In genomic region chr16:762049-762513, GRCh38 we compare ENCODE assay signal across 13 cellular contexts. TPM values are rescaled to one million over a fixed set of nuclear protein-coding genes. Genes with fewer than 3 reads are reported as not detected.
DNase-seq lines count a peak whose midpoint lies in the region; ATAC-seq and TF ChIP-seq lines count a peak whose summit lies in the region.
"Had no signal": no experiment of that assay in that cellular context is flagged by ENCODE, and none has a peak within 500 bp of the region (broad histone marks: within the 10 kb centered on the region; RNA-seq: fewer than 3 reads in every experiment).

No MANE protein-coding gene starts in this region.

- TF ChIP-seq CTCF in Panc1 (IDR thresholded peaks at IDR 0.05) = no peak
- no peak for TF ChIP-seq CTCF in foreskin keratinocyte (conservative IDR thresholded peaks at IDR 0.05)
- TF ChIP-seq CTCF in type B pancreatic cell (conservative IDR thresholded peaks at IDR 0.05) = no peak

- BruUV-seq in Panc1 (replicated peaks; lab: Mats Ljungman, UMichigan) = no TSS peak

- H3K27ac ChIP-seq in Panc1 (ENCODE audit: low read length) = no peak overlapping the region
- H3K27ac ChIP-seq in foreskin keratinocyte = peak overlapping the region; percentile 88
- H3K27ac ChIP-seq: Peyer's patch had no signal

- H3K9me3 ChIP-seq in Panc1 (ENCODE audit: control insufficient read depth, insufficient read depth, low read depth, low read length) = no peaks in the 10 kb centered on the region
- H3K9me3 ChIP-seq: Peyer's patch had no signal

- H3K27me3 Mint-ChIP-seq in type B pancreatic cell = peaks cover 3% of the 10 kb centered on the region

- H3K4me1 Mint-ChIP-seq in type B pancreatic cell (ENCODE audit: unreplicated experiment) = peaks cover 6% of the 10 kb centered on the region

- in situ Hi-C loops in Panc1 (cut with HindIII; ENCODE audit: low pct_unique_long_range_greater_than_20kb, low sequenced_read_pairs) = no loop called here

- peaks cover 18% of the 10 kb centered on the region for H3K4me1 ChIP-seq in Panc1 (ENCODE audit: control insufficient read depth, insufficient read depth, low read length)
- H3K4me1 ChIP-seq in foreskin keratinocyte = peaks cover 20% of the 10 kb centered on the region
- H3K4me1 ChIP-seq: Peyer's patch had no signal

- H3K4me3 ChIP-seq in Panc1 (ENCODE audit: low read depth in 2 of 2, low read length in 2 of 2) = no peak overlapping the region
- H3K4me3 ChIP-seq: Peyer's patch had no signal

- DNase-seq in Panc1 (ENCODE audit: low read depth, low spot score) (no peak), foreskin keratinocyte (no peak), type B pancreatic cell (ENCODE audit: extremely low spot score, unreplicated experiment) (peak; percentile 68), HPDE6-E6E7 (ENCODE audit: extremely low spot score) (no peak)
- DNase-seq: DMS 273 treated with DMSO at 0.1 percent for 48 hours, Kasumi-1, NCI-H1417, NCI-H1930, NCI-H2171 treated with DMSO at 0.1 percent for 48 hours, Peyer's patch, SHP77 treated with DMSO at 0.1 percent for 48 hours had no signal

- intact Hi-C loops in Panc1 (cut with micrococcal nuclease; ENCODE audit: unreplicated experiment) = no loop called here

- no peak overlapping the region for H3K4me3 Mint-ChIP-seq in type B pancreatic cell

- H3K36me3 Mint-ChIP-seq in type B pancreatic cell = no peaks in the 10 kb centered on the region

- POLR2A ChIA-PET in Panc1 (lab: Charles Lee) = no interaction called here

- H3K27me3 ChIP-seq in Panc1 (ENCODE audit: control insufficient read depth, insufficient read depth, low read length) (no peaks in the 10 kb centered on the region), foreskin keratinocyte (no peaks in the 10 kb centered on the region)
- H3K27me3 ChIP-seq: Peyer's patch had no signal

- H3K9me3 Mint-ChIP-seq in type B pancreatic cell = no peaks in the 10 kb centered on the region

- H3K27ac Mint-ChIP-seq in type B pancreatic cell = no peak overlapping the region

- ATAC-seq in Panc1 (peak; percentile 16; the same call in 1 of the 2 replicates), foreskin keratinocyte (no peak), GM21367 (IDR thresholded peaks at IDR 0.05; ENCODE audit: unreplicated experiment) (no peak)

- CTCF ChIA-PET in Panc1 (lab: Charles Lee) = no interaction called here

- H3K36me3 ChIP-seq in Panc1 (ENCODE audit: control insufficient read depth, insufficient read depth, low read length) = no peaks in the 10 kb centered on the region
- H3K36me3 ChIP-seq: Peyer's patch had no signal

RNA-seq across cellular contexts. Expression of gene MSLN, which starts 1.5 kb away (rescaled TPM):
- total RNA-seq in Panc1 (2021; ENCODE audit: unreplicated experiment) (1.1 TPM), foreskin keratinocyte (21.3 and 72.9 TPM in 2 replicates), type B pancreatic cell (ENCODE audit: low replicate concordance) (0.77 and 0.81 TPM in 2 replicates)
- 1.0 TPM for polyA plus RNA-seq in Panc1 (2012; ENCODE audit: insufficient read length)
- polyA plus RNA-seq in foreskin keratinocyte = 27.7 and 91.0 TPM in 2 replicates
- total RNA-seq: Daoy had no signal

RNA-seq across cellular contexts. Expression of gene CIAO3, which starts 21.3 kb away (rescaled TPM):
- total RNA-seq in Panc1 (2021; ENCODE audit: unreplicated experiment) (34.0 TPM), foreskin keratinocyte (34.2 and 34.3 TPM in 2 replicates), type B pancreatic cell (ENCODE audit: low replicate concordance) (41.4 and 44.5 TPM in 2 replicates)
- polyA plus RNA-seq in Panc1 (2012; ENCODE audit: insufficient read length) = 34.4 TPM
- polyA plus RNA-seq in foreskin keratinocyte = 34.7 and 34.8 TPM in 2 replicates

RNA-seq across cellular contexts. Expression of gene RPUSD1, which starts 26.1 kb away (rescaled TPM):
- total RNA-seq in Panc1 (2021; ENCODE audit: unreplicated experiment) = 61.1 TPM
- polyA plus RNA-seq in Panc1 (2012; ENCODE audit: insufficient read length) = 60.8 TPM
- total RNA-seq in foreskin keratinocyte = 36.7 and 40.3 TPM in 2 replicates
- 41.0 and 45.4 TPM in 2 replicates for polyA plus RNA-seq in foreskin keratinocyte
- 23.7 and 26.6 TPM in 2 replicates for total RNA-seq in type B pancreatic cell (ENCODE audit: low replicate concordance)

RNA-seq across cellular contexts. Expression of gene CHTF18, which starts 26.3 kb away (rescaled TPM):
- 118 TPM for total RNA-seq in Panc1 (2021; ENCODE audit: unreplicated experiment)
- 60.2 TPM for polyA plus RNA-seq in Panc1 (2012; ENCODE audit: insufficient read length)
- 35.6 and 41.4 TPM in 2 replicates for total RNA-seq in foreskin keratinocyte
- 42.3 and 47.2 TPM in 2 replicates for polyA plus RNA-seq in foreskin keratinocyte
- 53.4 and 105 TPM in 2 replicates for total RNA-seq in type B pancreatic cell (ENCODE audit: low replicate concordance)

RNA-seq across cellular contexts. Expression of gene HAGHL, which starts 35.2 kb away (rescaled TPM):
- total RNA-seq in Panc1 (2021; ENCODE audit: unreplicated experiment) = 41.1 TPM
- polyA plus RNA-seq in Panc1 (2012; ENCODE audit: insufficient read length) = 107 TPM
- total RNA-seq in foreskin keratinocyte = 17.8 and 18.4 TPM in 2 replicates
- polyA plus RNA-seq in foreskin keratinocyte = 20.6 and 21.2 TPM in 2 replicates
- total RNA-seq in type B pancreatic cell (ENCODE audit: low replicate concordance) = 5.6 and 8.5 TPM in 2 replicates

Comparison
In these comparisons a context has a peak if more than half of its experiments do, and no peak if none do; other contexts are left out.
1. RNA of gene MSLN, which starts 1.5 kb away (total RNA-seq): 21.3 to 72.9 TPM in foreskin keratinocyte; 1.1 TPM in Panc1 (single experiment) and 0.77 to 0.81 TPM in type B pancreatic cell; every median in the first group is over 10 times any median in the second.